8 cellular contexts compared by ENCODE assay signal in genomic region chr6:168035098-168035660, GRCh38. TPM values are rescaled to one million over a fixed set of nuclear protein-coding genes. Genes with fewer than 3 reads are reported as not detected.
DNase-seq lines count a peak whose midpoint lies in the region; ATAC-seq and TF ChIP-seq lines count a peak whose summit lies in the region.

No MANE protein-coding gene starts in this region.

- H3K36me3 ChIP-seq in liver (ENCODE audit: control insufficient read depth in 4 of 4, insufficient read depth in 3 of 4, low read depth in 1 of 4, low read length in 3 of 4): no peaks in the 10 kb centered on the region

- H3K4me3 ChIP-seq in liver (ENCODE audit: low read depth in 1 of 3, low read length in 3 of 3): peak overlapping the region in 2 of 3 donors; percentile 27 to 50

- H3K9me3 ChIP-seq in liver (ENCODE audit: control insufficient read depth in 4 of 4, low read length in 3 of 4): peaks cover 12 to 29% (median 12%) of the 10 kb centered on the region in 4 donors

- no peaks in the 10 kb centered on the region for H3K27me3 ChIP-seq in liver (ENCODE audit: control insufficient read depth in 4 of 4, insufficient read depth in 4 of 4, low read length in 3 of 4)

- TF ChIP-seq RAD21 in liver (IDR thresholded peaks at IDR 0.05): no peak

- TF ChIP-seq CTCF in liver (IDR thresholded peaks at IDR 0.05; ENCODE audit: low read depth, low read length, missing input control): no peak

- peak overlapping the region; percentile 43 to 76 for H3K27ac ChIP-seq in liver (ENCODE audit: low read depth in 1 of 2, low read length in 2 of 2)
- H3K27ac ChIP-seq in temporal lobe (ENCODE audit: low read depth, low read length): peak overlapping the region; percentile 50

- DNase-seq in DMS 273 (lab: John Stamatoyannopoulos, UW; ENCODE audit: unreplicated experiment) (peak; percentile 79), NCI-H1105 treated with DMSO at 0.1 percent for 48 hours (lab: John Stamatoyannopoulos, UW) (peak; percentile 58), dermis blood vessel endothelial cell (peak; percentile 92), GDM1 (lab: John Stamatoyannopoulos, UW) (no peak)

- no peak overlapping the region for H3K9ac ChIP-seq in liver (ENCODE audit: low read depth in 1 of 2, low read length in 2 of 2)

- 39% methylated on average over 45 of the region's 45 CpGs for WGBS in liver

- ATAC-seq in GM18867 (IDR thresholded peaks at IDR 0.05; ENCODE audit: unreplicated experiment) (no peak), GM21515 (IDR thresholded peaks at IDR 0.05; ENCODE audit: unreplicated experiment) (no peak)

- peaks cover 0 to 6% (median 4%) of the 10 kb centered on the region in 4 donors for H3K4me1 ChIP-seq in liver (ENCODE audit: control insufficient read depth in 4 of 4, insufficient read depth in 4 of 4, low read length in 3 of 4)

TF ChIP-seq in liver, 16 proteins besides CTCF, POLR2A, EP300 and RAD21:
- TF ChIP-seq HNF4G (IDR thresholded peaks at IDR 0.05): no peak
- no peak for TF ChIP-seq ATF3 (IDR thresholded peaks at IDR 0.05)
- peak in 1 of 2 donors; percentile 42 for TF ChIP-seq RXRA (IDR thresholded peaks at IDR 0.05)
- TF ChIP-seq SP1 (IDR thresholded peaks at IDR 0.05): peak; percentile 28

RNA-seq across cellular contexts. Expression of gene KIF25, which starts 37.7 kb away (rescaled TPM):
- total RNA-seq in dermis blood vessel endothelial cell (not detected in 2 replicates), liver (not detected), temporal lobe (0.25 TPM)
- polyA plus RNA-seq in liver: under 1 TPM in 1 of 2 donors, not detected in 1; 0.05 TPM

RNA-seq across cellular contexts. Expression of gene FRMD1, which starts 43.8 kb away (rescaled TPM):
- not detected in 2 replicates for total RNA-seq in dermis blood vessel endothelial cell
- under 1 TPM; 0.09 to 0.17 TPM for total RNA-seq in liver
- under 1 TPM; 0.04 to 0.15 TPM for polyA plus RNA-seq in liver
- total RNA-seq in temporal lobe: not detected
